In the genomic region with DNA sequence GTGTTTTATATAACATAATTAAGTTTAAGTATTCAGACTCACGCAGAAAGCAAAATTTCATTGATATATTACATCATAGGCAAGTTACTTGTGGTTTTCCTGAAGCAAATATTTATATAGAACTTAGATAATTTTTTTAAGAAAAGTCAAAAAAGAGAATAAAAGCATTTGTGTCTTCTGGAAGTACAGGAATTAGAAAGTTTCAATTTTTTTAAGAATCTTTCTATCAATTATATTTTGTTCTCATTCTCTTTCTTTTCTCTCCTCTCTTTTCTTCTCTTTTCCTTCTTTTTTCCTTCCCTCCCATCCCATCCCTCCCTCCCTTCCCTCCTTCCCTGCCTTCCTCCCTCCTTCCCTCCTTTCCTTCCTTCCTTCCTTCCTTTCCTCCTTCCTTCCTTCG, we compare ENCODE assay signal across 11 cellular contexts.
"Had no signal": no experiment of that assay in that cellular context is flagged by ENCODE, and none has a peak within 500 bp of the region (broad histone marks: within the 10 kb centered on the region; RNA-seq: fewer than 3 reads in every experiment).

No MANE protein-coding gene starts in this region.

- H3K4me1 ChIP-seq: HAP-1 had no signal

- ATAC-seq: GM23338, HCT116 had no signal

- H2AFZ ChIP-seq: GM23248, GM23338 had no signal

- DNase-seq: GM23248, GOT3, H7, H9, HCEC 1CT, HFFc6 had no signal

- FAIRE-seq: H1, H54 had no signal

- H3K36me3 ChIP-seq: HAP-1 had no signal

- H3K9me3 ChIP-seq: HAP-1 had no signal

- H3K4me3 ChIP-seq: GM23248, GM23338, HAP-1 had no signal

- H3K9ac ChIP-seq: GM23248 had no signal

- H3K27ac ChIP-seq: GM23248 had no signal

- H3K4me2 ChIP-seq: GM23338 had no signal
